ENCODE assay signal across 11 cellular contexts in the genomic region with DNA sequence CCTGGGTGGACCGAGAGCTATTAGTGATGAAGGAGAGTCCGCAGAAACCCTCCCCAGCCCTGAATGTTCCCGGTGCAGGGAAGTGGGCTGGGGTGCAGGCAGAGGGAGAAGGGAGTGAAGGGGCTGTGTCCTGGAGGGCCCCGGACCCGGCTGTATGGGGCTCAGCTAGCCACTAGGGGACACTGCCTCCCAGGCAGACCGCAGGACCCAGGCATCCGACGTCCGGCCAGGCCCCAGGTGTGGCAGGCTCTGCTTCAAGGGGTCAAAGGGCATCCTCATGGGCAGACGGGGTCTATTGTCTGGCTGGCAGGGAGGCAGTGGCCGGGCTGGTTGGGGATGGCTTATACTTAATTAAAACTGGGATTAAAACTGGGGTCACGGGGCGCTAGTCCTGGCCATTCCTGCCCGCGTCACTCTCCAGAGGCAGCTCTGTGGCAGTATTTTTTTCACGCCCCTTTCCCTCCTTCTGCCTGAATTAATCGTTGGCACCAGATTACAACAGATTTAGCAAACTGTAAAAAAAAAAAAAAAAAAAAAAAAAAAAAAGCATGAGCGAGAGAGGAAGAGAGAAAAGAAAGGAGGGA. TPM values are rescaled to one million over a fixed set of nuclear protein-coding genes. Genes with fewer than 3 reads are reported as not detected.
DNase-seq lines count a peak whose midpoint lies in the region; ATAC-seq, FAIRE-seq and TF ChIP-seq lines count a peak whose summit lies in the region.
"Had no signal": no experiment of that assay in that cellular context is flagged by ENCODE, and none has a peak within 500 bp of the region (broad histone marks: within the 10 kb centered on the region; RNA-seq: fewer than 3 reads in every experiment).

No MANE protein-coding gene starts in this region.

- H3K79me2 ChIP-seq in SK-N-SH (ENCODE audit: insufficient read depth) (no peaks in the 10 kb centered on the region), mesendoderm (ENCODE audit: control insufficient read depth, insufficient read depth, low read length) (no peaks in the 10 kb centered on the region)

- no peak overlapping the region for H2BK5ac ChIP-seq in mesendoderm (ENCODE audit: low read length)

- no peak overlapping the region for H3K9ac ChIP-seq in SK-N-SH
- no peak overlapping the region for H3K9ac ChIP-seq in mesendoderm (ENCODE audit: low read length)

- H3K4ac ChIP-seq in mesendoderm (ENCODE audit: low read depth, low read length): no peak overlapping the region

- FAIRE-seq in GM12891 (lab: Jason Lieb, UNC): no peak

- peaks cover 0 to 75% of the 10 kb centered on the region in 2 experiments; a peak in 1 of 4 replicates for H3K4me1 ChIP-seq in SK-N-SH (ENCODE audit: control insufficient read depth in 1 of 2, insufficient read depth in 2 of 2, low read depth in 1 of 2, low read length in 1 of 2)
- H3K4me1 ChIP-seq in foreskin keratinocyte: no peaks in the 10 kb centered on the region
- H3K4me1 ChIP-seq in sigmoid colon: peaks cover 0 to 37% (median 12%) of the 10 kb centered on the region in 4 donors
- no peaks in the 10 kb centered on the region for H3K4me1 ChIP-seq in mesendoderm (ENCODE audit: control insufficient read depth, low read depth, low read length)
- H3K4me1 ChIP-seq: uterus had no signal

- no peaks in the 10 kb centered on the region for H3K9me2 ChIP-seq in SK-N-SH

- H2BK15ac ChIP-seq in mesendoderm (replicated peaks; ENCODE audit: low read depth): no peak overlapping the region

- H3K56ac ChIP-seq in mesendoderm (ENCODE audit: low read length): no peak overlapping the region

- ATAC-seq in foreskin keratinocyte (no peak), GM21390 (IDR thresholded peaks at IDR 0.05; ENCODE audit: unreplicated experiment) (no peak)

- H2AFZ ChIP-seq in SK-N-SH (ENCODE audit: low read depth): no peak overlapping the region

- no peak overlapping the region for H3K23ac ChIP-seq in mesendoderm (ENCODE audit: low read length)

- DNase-seq in DMS53 (lab: John Stamatoyannopoulos, UW): peak; percentile 44
- DNase-seq in DMS53 treated with DMSO at 0.1 percent for 48 hours (lab: John Stamatoyannopoulos, UW; ENCODE audit: unreplicated experiment): no peak
- peak; percentile 81 for DNase-seq in SK-N-SH
- no peak for DNase-seq in foreskin keratinocyte
- no peak for DNase-seq in sigmoid colon
- DNase-seq in GM12891 (ENCODE audit: insufficient read length, low spot score): no peak
- no peak for DNase-seq in mesendoderm
- DNase-seq: glutamatergic neuron, uterus had no signal

- TF ChIP-seq CTCF in SK-N-SH (IDR thresholded peaks at IDR 0.05): peak; percentile 49
- TF ChIP-seq CTCF in foreskin keratinocyte (conservative IDR thresholded peaks at IDR 0.05): peak; percentile 47
- peak; percentile 23 to 54 (median 43) for TF ChIP-seq CTCF in sigmoid colon (IDR thresholded peaks at IDR 0.05)

- no peak overlapping the region for H3K18ac ChIP-seq in mesendoderm (ENCODE audit: low read length)

- no peak overlapping the region for H3K4me3 ChIP-seq in SK-N-SH (ENCODE audit: low read depth in 2 of 2, low read length in 1 of 2)
- H3K4me3 ChIP-seq in sigmoid colon: no peak overlapping the region
- H3K4me3 ChIP-seq in mesendoderm (ENCODE audit: low read length): no peak overlapping the region
- H3K4me3 ChIP-seq: uterus had no signal

- H3K9me3 ChIP-seq in SK-N-SH (no peaks in the 10 kb centered on the region), sigmoid colon (no peaks in the 10 kb centered on the region)
- H3K9me3 ChIP-seq: uterus had no signal

- WGBS in SK-N-SH (ENCODE audit: low lambda C conversion rate): 80% methylated on average over 12 of the region's 18 CpGs
- 59 to 69% methylated on average over 18 of the region's 18 CpGs for WGBS in sigmoid colon, 2 donors
- WGBS in mesendoderm (ENCODE audit: extremely low coverage, insufficient coverage, low lambda C conversion rate): no CpG with 5 or more reads among the region's 18 CpGs

- TF ChIP-seq RAD21 in SK-N-SH (IDR thresholded peaks at IDR 0.05; ENCODE audit: low read length): peak; percentile 81

- H3K27ac ChIP-seq in SK-N-SH (ENCODE audit: low read depth in 2 of 2, low read length in 1 of 2) (peak overlapping the region in 1 of 2 experiments; percentile 70; a peak in 2 of 4 replicates), foreskin keratinocyte (no peak overlapping the region), sigmoid colon (peak overlapping the region in 2 of 4 donors; percentile 26 to 28), mesendoderm (ENCODE audit: low read depth, low read length) (no peak overlapping the region)
- H3K27ac ChIP-seq: 22Rv1, uterus had no signal

- no peak overlapping the region for H2BK120ac ChIP-seq in mesendoderm (ENCODE audit: low read depth, low read length)

- no peak overlapping the region for H4K8ac ChIP-seq in mesendoderm (ENCODE audit: low read depth, low read length)

- no peaks in the 10 kb centered on the region for H3K27me3 ChIP-seq in SK-N-SH (ENCODE audit: insufficient read depth)
- H3K27me3 ChIP-seq in foreskin keratinocyte: peaks cover 39% of the 10 kb centered on the region
- H3K27me3 ChIP-seq in sigmoid colon: no peaks in the 10 kb centered on the region
- H3K27me3 ChIP-seq in mesendoderm (ENCODE audit: insufficient read depth, low read length, poor library complexity): peaks cover 18% of the 10 kb centered on the region
- H3K27me3 ChIP-seq: uterus had no signal

- TF ChIP-seq POLR2A in sigmoid colon (IDR thresholded peaks at IDR 0.05) (no peak), GM12891 (IDR thresholded peaks at IDR 0.05; ENCODE audit: low read depth, low read length) (no peak)

- H4K20me1 ChIP-seq in SK-N-SH (ENCODE audit: insufficient read depth): 0 out of 2 replicates have a peak, but pooled peaks cover 3% of the 10 kb centered on the region

- no peak for TF ChIP-seq EP300 in SK-N-SH (IDR thresholded peaks at IDR 0.05; ENCODE audit: borderline replicate concordance in 1 of 2, low read depth in 1 of 2, low read length in 1 of 2)
- no peak for TF ChIP-seq EP300 in sigmoid colon (IDR thresholded peaks at IDR 0.05)

- CTCF ChIA-PET in SK-N-SH (lab: Yijun Ruan, JAX): interaction anchor here (0.6 to 11.1 kb wide), 26 partner anchors 9 to 272 kb away, joined by 3 to 207 read pairs (median 4); a partner anchor contains a TSS

- no peaks in the 10 kb centered on the region for H3K36me3 ChIP-seq in SK-N-SH (replicated peaks in 1 of 2; ENCODE audit: control insufficient read depth in 1 of 2, insufficient read depth in 2 of 2, low read length in 1 of 2)
- H3K36me3 ChIP-seq in sigmoid colon: no peaks in the 10 kb centered on the region
- H3K36me3 ChIP-seq in mesendoderm (ENCODE audit: control insufficient read depth, insufficient read depth, low read length): no peaks in the 10 kb centered on the region
- H3K36me3 ChIP-seq: uterus had no signal

- H2AK5ac ChIP-seq in mesendoderm (ENCODE audit: low read length): no peak overlapping the region

- no peak overlapping the region for H4K5ac ChIP-seq in mesendoderm (ENCODE audit: low read length)

- H3F3A ChIP-seq in SK-N-SH (replicated peaks; ENCODE audit: insufficient read depth): no peaks in the 10 kb centered on the region

- H3K79me1 ChIP-seq in mesendoderm (ENCODE audit: low read length): no peaks in the 10 kb centered on the region

- intact Hi-C loops in sigmoid colon (cut with DNase I): no loop called here

- H3K4me2 ChIP-seq in SK-N-SH (no peak overlapping the region), mesendoderm (ENCODE audit: low read length) (no peak overlapping the region)

- POLR2A ChIA-PET in SK-N-SH (lab: Yijun Ruan, JAX): interaction anchor here (0.5 to 1.8 kb wide), 6 partner anchors 18 to 108 kb away, joined by 3 to 7 read pairs (median 3); a partner anchor contains a TSS

TF ChIP-seq in SK-N-SH, 30 proteins besides CTCF, POLR2A, EP300 and RAD21:
- TF ChIP-seq TAF1 (IDR thresholded peaks at IDR 0.05; ENCODE audit: borderline replicate concordance, low read depth, low read length): no peak
- no peak for TF ChIP-seq EZH2phosphoT487 (IDR thresholded peaks at IDR 0.05; ENCODE audit: borderline replicate concordance, low read depth)
- TF ChIP-seq TEAD4 (IDR thresholded peaks at IDR 0.05; ENCODE audit: borderline replicate concordance, insufficient read depth): no peak
- peak; percentile 74 for TF ChIP-seq SMC3 (IDR thresholded peaks at IDR 0.05; ENCODE audit: low read depth, low read length)

TF ChIP-seq in GM12891, 5 proteins besides CTCF, POLR2A, EP300 and RAD21:
- TF ChIP-seq POU2F2 (IDR thresholded peaks at IDR 0.05; ENCODE audit: low read depth, low read length) (no peak), SPI1 (IDR thresholded peaks at IDR 0.05; ENCODE audit: low read depth, low read length) (no peak), TAF1 (IDR thresholded peaks at IDR 0.05; ENCODE audit: low read depth, low read length) (no peak), PAX5 (IDR thresholded peaks at IDR 0.05; ENCODE audit: insufficient read depth, low read length, severe bottlenecking) (no peak), POLR2AphosphoS5 (IDR thresholded peaks at IDR 0.05; ENCODE audit: low read depth, low read length) (no peak)

RNA-seq across cellular contexts. Expression of a gene that starts 5.0 kb away (rescaled TPM):
- polyA plus RNA-seq in SK-N-SH (2012; rRNA removed) (0.03 TPM in 2 replicates), foreskin keratinocyte (not detected in 2 replicates), sigmoid colon (under 1 TPM in 1 of 3 donors, not detected in 2; 0.66 TPM)
- 0.05 and 0.06 TPM in 2 replicates for polyA plus RNA-seq in SK-N-SH (2012; cell fraction: cytosol; rRNA removed)
- polyA plus RNA-seq in SK-N-SH (2012; cell fraction: nucleus; rRNA removed): 0.06 and 0.07 TPM in 2 replicates
- total RNA-seq in foreskin keratinocyte (not detected in 2 replicates), sigmoid colon (1 to 10 TPM in 3 of 4 donors, under 1 TPM in 1; 0.99 to 6.9 (median 3.1) TPM)
- polyA plus RNA-seq in GM12891 (2012; ENCODE audit: low read depth, missing spikeins): 0.05 TPM
- 0.03 TPM for polyA plus RNA-seq in mesendoderm (2013, experiment 1 of 2)
- 0.03 TPM for polyA plus RNA-seq in mesendoderm (2013, experiment 2 of 2)

RNA-seq across cellular contexts. Expression of a gene that starts 54.5 kb away (rescaled TPM):
- polyA plus RNA-seq in SK-N-SH (2012; rRNA removed) (183 and 195 TPM in 2 replicates), foreskin keratinocyte (183 and 187 TPM in 2 replicates), sigmoid colon (10 to 100 TPM; 88.9 to 96.4 (median 91.3) TPM)
- polyA plus RNA-seq in SK-N-SH (2012; cell fraction: cytosol; rRNA removed): 76.2 and 109 TPM in 2 replicates
- 446 and 520 TPM in 2 replicates for polyA plus RNA-seq in SK-N-SH (2012; cell fraction: nucleus; rRNA removed)
- total RNA-seq in foreskin keratinocyte (84.2 and 95.6 TPM in 2 replicates), sigmoid colon (10 to 100 TPM; 44.8 to 61.7 (median 57.8) TPM)
- 96.4 TPM for polyA plus RNA-seq in GM12891 (2012; ENCODE audit: low read depth, missing spikeins)
- polyA plus RNA-seq in mesendoderm (2013, experiment 1 of 2): 82.6 TPM
- 80.4 TPM for polyA plus RNA-seq in mesendoderm (2013, experiment 2 of 2)

Comparison
In these comparisons a context has a peak if more than half of its experiments do, and no peak if none do; other contexts are left out.
1. DNase-seq: peak in DMS53 (single experiment) and SK-N-SH (single experiment); none in DMS53 treated with DMSO at 0.1 percent for 48 hours (single experiment), foreskin keratinocyte (0 of 2), sigmoid colon (single experiment), GM12891 (single experiment) and mesendoderm (single experiment).
2. Peak in every context shown above with its lines, with median percentiles within 50 percentile points of each other: CTCF ChIP-seq.